Comparison of ENCODE assay signal across 15 cellular contexts in the genomic region with DNA sequence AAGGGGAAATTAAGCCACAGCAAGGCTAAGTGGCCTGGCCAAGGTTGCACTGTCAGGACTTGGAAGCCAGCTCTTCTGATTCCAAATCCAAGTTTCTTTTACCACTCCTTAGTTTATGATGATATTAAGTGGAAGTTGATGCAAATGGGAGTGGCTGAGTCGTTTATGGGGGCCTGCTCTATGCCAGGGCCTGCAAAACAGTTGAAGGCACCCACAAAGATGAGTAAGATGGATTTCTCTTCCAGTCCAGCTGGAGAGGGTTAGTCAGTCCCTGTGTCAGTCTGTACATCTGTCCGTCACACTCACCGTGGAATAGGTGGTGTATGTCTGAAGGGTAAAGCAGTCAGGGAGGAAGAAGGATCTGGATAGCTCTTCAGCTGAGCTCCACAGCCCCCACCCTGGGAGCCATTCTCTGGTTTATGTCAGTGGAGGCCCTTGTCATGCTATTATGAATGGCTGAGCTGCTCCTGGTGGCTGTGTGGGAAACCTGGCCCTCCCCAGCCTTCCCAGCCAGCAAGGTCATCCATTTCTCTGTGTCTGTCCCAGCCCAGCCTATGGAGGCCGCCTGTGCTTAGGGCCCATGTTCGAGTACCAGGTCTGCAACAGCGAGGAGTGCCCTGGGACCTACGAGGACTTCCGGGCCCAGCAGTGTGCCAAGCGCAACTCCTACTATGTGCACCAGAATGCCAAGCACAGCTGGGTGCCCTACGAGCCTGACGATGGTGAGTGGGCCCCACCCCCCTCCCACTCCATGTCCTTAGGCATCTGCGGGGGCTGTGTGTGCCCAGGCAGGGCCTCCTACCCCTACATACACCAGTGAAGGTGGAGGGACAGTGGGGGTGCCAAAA. TPM values are rescaled to one million over a fixed set of nuclear protein-coding genes. Genes with fewer than 3 reads are reported as not detected.
"Had no signal": no experiment of that assay in that cellular context is flagged by ENCODE, and none has a peak within 500 bp of the region (broad histone marks: within the 10 kb centered on the region; RNA-seq: fewer than 3 reads in every experiment).

No MANE protein-coding gene starts in this region.

- H3K27ac Mint-ChIP-seq: activated CD4-positive, alpha-beta memory T cell treated with anti-CD3 and anti-CD28 coated beads, Interleukin-2, amount 10 ng/mL, durations not matched to agents 7 days and 5 days; memory B cell had no signal

- H3K4me3 ChIP-seq: dorsolateral prefrontal cortex, pancreas, tibial nerve had no signal

- FAIRE-seq: pancreas, small intestine had no signal

- DNase-seq: activated CD4-positive, alpha-beta memory T cell treated with anti-CD3 and anti-CD28 coated beads, Interleukin-2, amount 10 ng/mL, durations not matched to agents 7 days and 5 days; activated CD4-positive, alpha-beta T cell treated with anti-CD3 and anti-CD28 coated beads for 1 hour; activated CD8-positive, alpha-beta memory T cell treated with anti-CD3 and anti-CD28 coated beads, Interleukin-2, amount 50 U/mL, for 48 hours; dorsolateral prefrontal cortex; glutamatergic neuron; retina; small intestine; T-helper 9 cell had no signal

- H3K4me1 ChIP-seq: pancreas had no signal

- H3K4me3 Mint-ChIP-seq: activated CD4-positive, alpha-beta memory T cell treated with anti-CD3 and anti-CD28 coated beads, Interleukin-2, amount 10 ng/mL, durations not matched to agents 7 days and 5 days; memory B cell; neural crest cell had no signal

- H3K27ac ChIP-seq: dorsolateral prefrontal cortex, pancreas had no signal

- H3K4me1 Mint-ChIP-seq: memory B cell had no signal

- H3K27me3 Mint-ChIP-seq: activated CD4-positive, alpha-beta memory T cell treated with anti-CD3 and anti-CD28 coated beads, Interleukin-2, amount 10 ng/mL, durations not matched to agents 7 days and 5 days had no signal

- ATAC-seq: esophagus mucosa, left lobe of liver, pancreas had no signal

- H3K9me3 Mint-ChIP-seq: activated CD4-positive, alpha-beta memory T cell treated with anti-CD3 and anti-CD28 coated beads, Interleukin-2, amount 10 ng/mL, durations not matched to agents 7 days and 5 days; memory B cell; neural crest cell had no signal

- H3K9me3 ChIP-seq: pancreas, tibial nerve had no signal

- H3K36me3 ChIP-seq: pancreas, tibial nerve had no signal

RNA-seq across cellular contexts. Expression of a gene that starts 44.5 kb away (rescaled TPM):
- total RNA-seq: activated CD4-positive, alpha-beta memory T cell treated with anti-CD3 and anti-CD28 coated beads, Interleukin-2, amount 10 ng/mL, durations not matched to agents 7 days and 5 days; dorsolateral prefrontal cortex; esophagus mucosa; fibroblast of villous mesenchyme; left lobe of liver; neural crest cell; pancreas; tibial nerve had no signal
- polyA plus RNA-seq: pancreas, small intestine had no signal
